ENCODE assay signal across 17 cellular contexts in genomic region chr5:14523243-14524034, GRCh38. TPM values are rescaled to one million over a fixed set of nuclear protein-coding genes. Genes with fewer than 3 reads are reported as not detected.
DNase-seq lines count a peak whose midpoint lies in the region; ATAC-seq and TF ChIP-seq lines count a peak whose summit lies in the region.
"Had no signal": no experiment of that assay in that cellular context is flagged by ENCODE, and none has a peak within 500 bp of the region (broad histone marks: within the 10 kb centered on the region; RNA-seq: fewer than 3 reads in every experiment).

No MANE protein-coding gene starts in this region.

- ATAC-seq in HG02678 (IDR thresholded peaks at IDR 0.05; ENCODE audit: unreplicated experiment), result no peak
- ATAC-seq: GM23338 had no signal

- no peaks in the 10 kb centered on the region for H3K9me3 Mint-ChIP-seq in type B pancreatic cell
- H3K9me3 Mint-ChIP-seq: CD4-positive, alpha-beta T cell; IgD-negative memory B cell had no signal

- H3K4me3 Mint-ChIP-seq in type B pancreatic cell, result no peak overlapping the region
- H3K4me3 Mint-ChIP-seq: CD4-positive, alpha-beta T cell; GM23338; IgD-negative memory B cell had no signal

- TF ChIP-seq POLR2A in esophagus muscularis mucosa (IDR thresholded peaks at IDR 0.05; ENCODE audit: low read depth), result no peak

- DNase-seq in LNCaP clone FGC (ENCODE audit: low read depth) (peak; percentile 94), esophagus muscularis mucosa (ENCODE audit: extremely low spot score) (peak; percentile 53), type B pancreatic cell (ENCODE audit: extremely low spot score, unreplicated experiment) (peak; percentile 11), OCI-M1 (lab: John Stamatoyannopoulos, UW) (no peak)
- DNase-seq in stimulated activated CD4-positive, alpha-beta T cell treated with anti-CD3 and anti-CD28 coated beads, Interleukin-4, amount 100 ng/mL, for 24 hours, result no peak
- DNase-seq: BE2C; C1 segment of cervical spinal cord; Caco-2; CD4-positive, alpha-beta T cell; DMS153; DMS79; GF-D8; HCEC 1CT had no signal

- no peaks in the 10 kb centered on the region for H3K27me3 ChIP-seq in esophagus muscularis mucosa
- H3K27me3 ChIP-seq: BE2C had no signal

- intact Hi-C loops in esophagus muscularis mucosa (cut with DNase I), result no loop called here

- H3K27ac ChIP-seq in 22Rv1 (peak overlapping the region; percentile 62), esophagus muscularis mucosa (replicated peaks in 1 of 4) (no peak overlapping the region)

- H3K4me1 ChIP-seq in esophagus muscularis mucosa, result no peaks in the 10 kb centered on the region
- H3K4me1 ChIP-seq: Caco-2 had no signal

- no peaks in the 10 kb centered on the region for H3K4me1 Mint-ChIP-seq in type B pancreatic cell (ENCODE audit: unreplicated experiment)
- H3K4me1 Mint-ChIP-seq: GM23338 had no signal

- no peak overlapping the region for H3K4me3 ChIP-seq in LNCaP clone FGC (ENCODE audit: low read depth, low read length)
- H3K4me3 ChIP-seq in esophagus muscularis mucosa, result no peak overlapping the region
- H3K4me3 ChIP-seq: GM23338 had no signal

- H3K36me3 ChIP-seq in esophagus muscularis mucosa, result no peaks in the 10 kb centered on the region
- H3K36me3 ChIP-seq: BE2C had no signal

- H3K9me3 ChIP-seq in esophagus muscularis mucosa, result no peaks in the 10 kb centered on the region
- H3K9me3 ChIP-seq: BE2C, Caco-2 had no signal

- TF ChIP-seq CTCF in 22Rv1 (IDR thresholded peaks at IDR 0.05) (no peak), LNCaP clone FGC (IDR thresholded peaks at IDR 0.05; ENCODE audit: control insufficient read depth, extremely low read depth, insufficient read depth) (no peak), esophagus muscularis mucosa (IDR thresholded peaks at IDR 0.05) (no peak), type B pancreatic cell (conservative IDR thresholded peaks at IDR 0.05) (no peak)

- H3K27me3 Mint-ChIP-seq in type B pancreatic cell, result no peaks in the 10 kb centered on the region
- H3K27me3 Mint-ChIP-seq: CD4-positive, alpha-beta T cell had no signal

- no peak for TF ChIP-seq EP300 in esophagus muscularis mucosa (IDR thresholded peaks at IDR 0.05)

- no peaks in the 10 kb centered on the region for H3K36me3 Mint-ChIP-seq in type B pancreatic cell

- 92% methylated on average over 11 of the region's 12 CpGs for WGBS in esophagus muscularis mucosa

- no peak overlapping the region for H3K27ac Mint-ChIP-seq in type B pancreatic cell
- H3K27ac Mint-ChIP-seq: CD4-positive, alpha-beta T cell; GM23338; IgD-negative memory B cell had no signal

RNA-seq across cellular contexts. Expression of gene OTULINL, which starts 58.2 kb away (rescaled TPM):
- total RNA-seq in esophagus muscularis mucosa (1 to 10 TPM; 2.6 to 7.1 (median 5.0) TPM), type B pancreatic cell (ENCODE audit: low replicate concordance) (7.1 and 11.4 TPM in 2 replicates)

Comparison
In these comparisons a context has a peak if more than half of its experiments do, and no peak if none do; other contexts are left out.
1. DNase-seq: peak in LNCaP clone FGC (single experiment), esophagus muscularis mucosa (single experiment) and type B pancreatic cell (single experiment); none in OCI-M1 (single experiment) and stimulated activated CD4-positive, alpha-beta T cell treated with anti-CD3 and anti-CD28 coated beads, Interleukin-4, amount 100 ng/mL, for 24 hours (single experiment).